1 cellular context compared by ENCODE assay signal in genomic region chr6:70852667-70853246, GRCh38.
A peak's percentile ranks its signal among the peaks of the same experiment; 100 is the strongest.
TF ChIP-seq lines count a peak whose summit lies in the region.

No MANE protein-coding gene starts in this region.

TF ChIP-seq in HepG2, 621 proteins besides CTCF, POLR2A, EP300 and RAD21 (continued from another document):
- TF ChIP-seq, protein P1, sequence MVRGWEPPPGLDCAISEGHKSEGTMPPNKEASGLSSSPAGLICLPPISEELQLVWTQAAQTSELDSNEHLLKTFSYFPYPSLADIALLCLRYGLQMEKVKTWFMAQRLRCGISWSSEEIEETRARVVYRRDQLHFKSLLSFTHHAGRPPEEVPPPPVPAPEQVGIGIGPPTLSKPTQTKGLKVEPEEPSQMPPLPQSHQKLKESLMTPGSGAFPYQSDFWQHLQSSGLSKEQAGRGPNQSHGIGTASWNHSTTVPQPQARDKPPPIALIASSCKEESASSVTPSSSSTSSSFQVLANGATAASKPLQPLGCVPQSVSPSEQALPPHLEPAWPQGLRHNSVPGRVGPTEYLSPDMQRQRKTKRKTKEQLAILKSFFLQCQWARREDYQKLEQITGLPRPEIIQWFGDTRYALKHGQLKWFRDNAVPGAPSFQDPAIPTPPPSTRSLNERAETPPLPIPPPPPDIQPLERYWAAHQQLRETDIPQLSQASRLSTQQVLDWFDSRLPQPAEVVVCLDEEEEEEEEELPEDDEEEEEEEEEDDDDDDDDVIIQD (CRISPR knock-in tag; IDR thresholded peaks at IDR 0.05; ENCODE audit: low read depth), result peak; percentile 86; the same call in 1 of the 2 replicates
- TF ChIP-seq, protein P2, sequence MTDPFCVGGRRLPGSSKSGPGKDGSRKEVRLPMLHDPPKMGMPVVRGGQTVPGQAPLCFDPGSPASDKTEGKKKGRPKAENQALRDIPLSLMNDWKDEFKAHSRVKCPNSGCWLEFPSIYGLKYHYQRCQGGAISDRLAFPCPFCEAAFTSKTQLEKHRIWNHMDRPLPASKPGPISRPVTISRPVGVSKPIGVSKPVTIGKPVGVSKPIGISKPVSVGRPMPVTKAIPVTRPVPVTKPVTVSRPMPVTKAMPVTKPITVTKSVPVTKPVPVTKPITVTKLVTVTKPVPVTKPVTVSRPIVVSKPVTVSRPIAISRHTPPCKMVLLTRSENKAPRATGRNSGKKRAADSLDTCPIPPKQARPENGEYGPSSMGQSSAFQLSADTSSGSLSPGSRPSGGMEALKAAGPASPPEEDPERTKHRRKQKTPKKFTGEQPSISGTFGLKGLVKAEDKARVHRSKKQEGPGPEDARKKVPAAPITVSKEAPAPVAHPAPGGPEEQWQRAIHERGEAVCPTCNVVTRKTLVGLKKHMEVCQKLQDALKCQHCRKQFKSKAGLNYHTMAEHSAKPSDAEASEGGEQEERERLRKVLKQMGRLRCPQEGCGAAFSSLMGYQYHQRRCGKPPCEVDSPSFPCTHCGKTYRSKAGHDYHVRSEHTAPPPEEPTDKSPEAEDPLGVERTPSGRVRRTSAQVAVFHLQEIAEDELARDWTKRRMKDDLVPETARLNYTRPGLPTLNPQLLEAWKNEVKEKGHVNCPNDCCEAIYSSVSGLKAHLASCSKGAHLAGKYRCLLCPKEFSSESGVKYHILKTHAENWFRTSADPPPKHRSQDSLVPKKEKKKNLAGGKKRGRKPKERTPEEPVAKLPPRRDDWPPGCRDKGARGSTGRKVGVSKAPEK (CRISPR knock-in tag; IDR thresholded peaks at IDR 0.05; ENCODE audit: borderline replicate concordance), result no peak
- TF ChIP-seq SP5 (CRISPR knock-in tag; IDR thresholded peaks at IDR 0.05; ENCODE audit: borderline replicate concordance, low read depth), result 0 out of 2 replicates have a peak, but pooled peaks have one; percentile 31
- TF ChIP-seq FOXA3 (CRISPR knock-in tag; IDR thresholded peaks at IDR 0.05), result peak; percentile 51
- TF ChIP-seq TARDBP (CRISPR knock-in tag; IDR thresholded peaks at IDR 0.05), result peak; percentile 26; the same call in 1 of the 2 replicates
- TF ChIP-seq, protein P3, sequence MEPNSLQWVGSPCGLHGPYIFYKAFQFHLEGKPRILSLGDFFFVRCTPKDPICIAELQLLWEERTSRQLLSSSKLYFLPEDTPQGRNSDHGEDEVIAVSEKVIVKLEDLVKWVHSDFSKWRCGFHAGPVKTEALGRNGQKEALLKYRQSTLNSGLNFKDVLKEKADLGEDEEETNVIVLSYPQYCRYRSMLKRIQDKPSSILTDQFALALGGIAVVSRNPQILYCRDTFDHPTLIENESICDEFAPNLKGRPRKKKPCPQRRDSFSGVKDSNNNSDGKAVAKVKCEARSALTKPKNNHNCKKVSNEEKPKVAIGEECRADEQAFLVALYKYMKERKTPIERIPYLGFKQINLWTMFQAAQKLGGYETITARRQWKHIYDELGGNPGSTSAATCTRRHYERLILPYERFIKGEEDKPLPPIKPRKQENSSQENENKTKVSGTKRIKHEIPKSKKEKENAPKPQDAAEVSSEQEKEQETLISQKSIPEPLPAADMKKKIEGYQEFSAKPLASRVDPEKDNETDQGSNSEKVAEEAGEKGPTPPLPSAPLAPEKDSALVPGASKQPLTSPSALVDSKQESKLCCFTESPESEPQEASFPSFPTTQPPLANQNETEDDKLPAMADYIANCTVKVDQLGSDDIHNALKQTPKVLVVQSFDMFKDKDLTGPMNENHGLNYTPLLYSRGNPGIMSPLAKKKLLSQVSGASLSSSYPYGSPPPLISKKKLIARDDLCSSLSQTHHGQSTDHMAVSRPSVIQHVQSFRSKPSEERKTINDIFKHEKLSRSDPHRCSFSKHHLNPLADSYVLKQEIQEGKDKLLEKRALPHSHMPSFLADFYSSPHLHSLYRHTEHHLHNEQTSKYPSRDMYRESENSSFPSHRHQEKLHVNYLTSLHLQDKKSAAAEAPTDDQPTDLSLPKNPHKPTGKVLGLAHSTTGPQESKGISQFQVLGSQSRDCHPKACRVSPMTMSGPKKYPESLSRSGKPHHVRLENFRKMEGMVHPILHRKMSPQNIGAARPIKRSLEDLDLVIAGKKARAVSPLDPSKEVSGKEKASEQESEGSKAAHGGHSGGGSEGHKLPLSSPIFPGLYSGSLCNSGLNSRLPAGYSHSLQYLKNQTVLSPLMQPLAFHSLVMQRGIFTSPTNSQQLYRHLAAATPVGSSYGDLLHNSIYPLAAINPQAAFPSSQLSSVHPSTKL (CRISPR knock-in tag; IDR thresholded peaks at IDR 0.05), result peak; percentile 60
- 0 out of 2 replicates have a peak, but pooled peaks have one; percentile 24 for TF ChIP-seq HDAC2 (CRISPR knock-in tag; IDR thresholded peaks at IDR 0.05)
